In the genomic region with DNA sequence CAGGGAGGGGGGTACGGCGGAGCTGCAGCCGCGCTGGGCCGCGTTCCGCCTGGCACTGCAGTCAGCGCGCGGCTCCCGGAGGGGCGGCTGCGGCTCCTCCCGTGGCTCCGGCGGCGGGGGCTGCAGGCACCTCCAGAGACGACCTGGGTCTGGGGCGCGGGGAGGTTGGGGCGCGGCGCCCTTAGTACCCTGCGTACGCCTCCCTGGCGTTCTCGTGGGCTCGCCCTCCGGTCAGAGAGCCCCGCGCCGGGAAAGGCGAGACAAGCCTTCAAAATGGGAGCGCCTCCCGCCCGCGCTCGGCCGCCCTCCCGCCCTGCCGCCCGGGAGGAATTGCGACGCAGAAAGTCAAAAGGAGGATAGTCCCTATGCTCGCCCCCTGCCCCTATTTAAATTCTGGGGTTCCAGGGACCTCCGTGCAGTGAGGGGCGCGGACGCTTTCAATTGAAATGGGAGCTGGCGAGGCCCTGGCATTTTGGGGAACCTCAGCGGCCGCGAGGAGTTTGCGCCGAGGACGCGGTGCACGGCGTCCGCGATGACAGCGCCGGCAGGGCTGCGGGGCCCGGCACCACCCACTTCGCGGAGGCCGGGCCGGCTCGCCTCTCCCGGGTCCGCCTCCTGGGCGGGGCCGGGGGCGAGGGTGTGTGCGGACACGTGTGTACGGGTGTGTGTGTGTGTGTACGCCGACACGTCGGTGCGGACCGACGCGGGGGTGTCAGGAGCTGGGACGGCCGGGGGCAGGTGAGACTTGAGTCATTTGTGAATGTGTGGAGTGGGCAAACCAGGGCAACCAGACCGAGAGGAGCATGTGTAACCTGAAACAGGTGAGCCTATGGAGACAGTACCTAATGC, we compare ENCODE assay signal across 1 cellular context.
TF ChIP-seq lines count a peak whose summit lies in the region.

No MANE protein-coding gene starts in this region.

TF ChIP-seq in HepG2, 621 proteins besides CTCF, POLR2A, EP300 and RAD21 (continued from another document):
- 0 out of 2 replicates have a peak, but pooled peaks have one; percentile 10 for TF ChIP-seq TAF1 (CRISPR knock-in tag; IDR thresholded peaks at IDR 0.05)
- TF ChIP-seq TSC22D2 (CRISPR knock-in tag; IDR thresholded peaks at IDR 0.05; ENCODE audit: borderline replicate concordance) = peak; percentile 34; the same call in 1 of the 2 replicates
- TF ChIP-seq SETDB1 (CRISPR knock-in tag; IDR thresholded peaks at IDR 0.05; ENCODE audit: borderline replicate concordance) = no peak
- TF ChIP-seq HOXA3 (CRISPR knock-in tag; IDR thresholded peaks at IDR 0.05) = peak; percentile 37; the same call in 1 of the 2 replicates
